33 cellular contexts compared by ENCODE assay signal in genomic region chr5:133916479-133916878, GRCh38.
"Had no signal": no experiment of that assay in that cellular context is flagged by ENCODE, and none has a peak within 500 bp of the region (broad histone marks: within the 10 kb centered on the region; RNA-seq: fewer than 3 reads in every experiment).

No MANE protein-coding gene starts in this region.

- H3K4me1 Mint-ChIP-seq: activated naive CD4-positive, alpha-beta T cell treated with anti-CD3 and anti-CD28 coated beads, Interleukin-2, amount 50 U/mL, for 24 hours; brain had no signal

- H3K36me3 Mint-ChIP-seq: activated CD8-positive, alpha-beta memory T cell treated with anti-CD3 and anti-CD28 coated beads, Interleukin-2, amount 10 ng/mL, durations not matched to agents 7 days and 5 days; activated naive CD4-positive, alpha-beta T cell treated with anti-CD3 and anti-CD28 coated beads, Interleukin-2, amount 50 U/mL, for 24 hours; activated naive CD8-positive, alpha-beta T cell treated with anti-CD3 and anti-CD28 coated beads for 36 hours; brain had no signal

- DNase-seq: activated B cell treated with CpG ODN at 0.5 μM for 24 hours; activated CD4-positive, alpha-beta T cell treated with anti-CD3 and anti-CD28 coated beads for 48 hours; activated CD4-positive, alpha-beta T cell treated with anti-CD3 and anti-CD28 coated beads, Interleukin-2, amount 50 U/mL, for 1 hour; activated CD4-positive, alpha-beta T cell treated with anti-CD3 and anti-CD28 coated beads, Interleukin-2, amount 50 U/mL, for 48 hours; activated CD8-positive, alpha-beta memory T cell treated with anti-CD3 and anti-CD28 coated beads, Interleukin-2, amount 10 ng/mL, durations not matched to agents 7 days and 5 days; activated CD8-positive, alpha-beta memory T cell treated with anti-CD3 and anti-CD28 coated beads, Interleukin-2, amount 50 U/mL, for 4 hours; activated CD8-positive, alpha-beta T cell treated with anti-CD3 and anti-CD28 coated beads, Interleukin-2, amount 10 ng/mL, durations not matched to agents 7 days and 5 days; activated effector memory CD4-positive, alpha-beta T cell treated with anti-CD3 and anti-CD28 coated beads, Interleukin-2, amount 50 U/mL, for 16 hours; activated naive CD4-positive, alpha-beta T cell treated with anti-CD3 and anti-CD28 coated beads for 36 hours; activated naive CD8-positive, alpha-beta T cell treated with anti-CD3 and anti-CD28 coated beads for 36 hours; activated naive CD8-positive, alpha-beta T cell treated with anti-CD3 and anti-CD28 coated beads, Interleukin-2, amount 50 U/mL, for 24 hours; activated T-cell treated with anti-CD3 and anti-CD28 coated beads, Interleukin-2, amount 50 U/mL, for 1 hour; activated T-cell treated with anti-CD3 and anti-CD28 coated beads, Interleukin-2, amount 50 U/mL, for 48 hours; adrenal gland; cortex of kidney; effector CD8-positive, alpha-beta T cell; esophagus squamous epithelium; foreskin melanocyte; T-helper 1 cell; T-helper 17 cell; T1000; WERI-Rb-1 had no signal

- H3K9me3 Mint-ChIP-seq: activated B cell treated with CpG ODN at 0.5 μM for 24 hours; activated naive CD4-positive, alpha-beta T cell treated with anti-CD3 and anti-CD28 coated beads for 36 hours; activated naive CD4-positive, alpha-beta T cell treated with anti-CD3 and anti-CD28 coated beads, Interleukin-2, amount 50 U/mL, for 24 hours; activated naive CD8-positive, alpha-beta T cell treated with anti-CD3 and anti-CD28 coated beads for 36 hours; activated naive CD8-positive, alpha-beta T cell treated with anti-CD3 and anti-CD28 coated beads, Interleukin-2, amount 50 U/mL, for 24 hours; activated T-helper 1 cell treated with anti-CD3 and anti-CD28 coated beads, Interleukin-12 subunit alpha, Interleukin-12 subunit beta, Interleukin-2, Interleukin-4 antibody, amounts not matched to agents 30 ng/mL and 10 ng/mL and 1 ng/mL, durations not matched to agents 14 hours and 24 hours and 36 hours; activated T-helper 2 cell treated with anti-CD3 and anti-CD28 coated beads, Interferon-gamma antibody, Interleukin-2, Interleukin-4, amounts not matched to agents 10 μg/mL and 5 μg/mL and 100 μg/mL, durations not matched to agents 14 hours and 24 hours and 36 hours; T-helper 2 cell treated with Interferon-gamma antibody and Interleukin-4, amounts not matched to agents 5 μg/mL and 100 μg/mL, for 36 hours had no signal

- H3K4me1 ChIP-seq: adrenal gland, ascending aorta, breast epithelium, esophagus squamous epithelium had no signal

- ATAC-seq: activated CD4-positive, CD25-positive, alpha-beta regulatory T cell treated with anti-CD3 and anti-CD28 coated beads, Interleukin-2, amount 50 U/mL, for 24 hours; activated CD8-positive, alpha-beta memory T cell treated with anti-CD3 and anti-CD28 coated beads, Interleukin-2, amount 10 ng/mL, durations not matched to agents 7 days and 5 days; activated CD8-positive, alpha-beta T cell treated with anti-CD3 and anti-CD28 coated beads, Interleukin-2, amount 10 ng/mL, durations not matched to agents 7 days and 5 days; activated naive CD8-positive, alpha-beta T cell treated with anti-CD3 and anti-CD28 coated beads, Interleukin-2, amount 50 U/mL, for 24 hours; gastroesophageal sphincter; T-helper 17 cell had no signal

- H3K27me3 ChIP-seq: adrenal gland, ascending aorta, breast epithelium, cardiac muscle cell, esophagus squamous epithelium had no signal

- H3K9me3 ChIP-seq: adrenal gland, ascending aorta, breast epithelium, esophagus squamous epithelium, gastroesophageal sphincter had no signal

- H3K4me3 Mint-ChIP-seq: activated B cell treated with CpG ODN at 0.5 μM for 24 hours; activated CD8-positive, alpha-beta memory T cell treated with anti-CD3 and anti-CD28 coated beads, Interleukin-2, amount 10 ng/mL, durations not matched to agents 7 days and 5 days; activated CD8-positive, alpha-beta T cell treated with anti-CD3 and anti-CD28 coated beads, Interleukin-2, amount 10 ng/mL, durations not matched to agents 7 days and 5 days; activated naive CD4-positive, alpha-beta T cell treated with anti-CD3 and anti-CD28 coated beads for 36 hours; activated naive CD4-positive, alpha-beta T cell treated with anti-CD3 and anti-CD28 coated beads, Interleukin-2, amount 50 U/mL, for 24 hours; activated naive CD8-positive, alpha-beta T cell treated with anti-CD3 and anti-CD28 coated beads for 36 hours; activated naive CD8-positive, alpha-beta T cell treated with anti-CD3 and anti-CD28 coated beads, Interleukin-2, amount 50 U/mL, for 24 hours; activated T-helper 1 cell treated with anti-CD3 and anti-CD28 coated beads, Interleukin-12 subunit alpha, Interleukin-12 subunit beta, Interleukin-2, Interleukin-4 antibody, amounts not matched to agents 30 ng/mL and 10 ng/mL and 1 ng/mL, durations not matched to agents 14 hours and 24 hours and 36 hours; brain; T-helper 17 cell; T-helper 2 cell treated with Interferon-gamma antibody and Interleukin-4, amounts not matched to agents 5 μg/mL and 100 μg/mL, for 36 hours had no signal

- H3K27ac Mint-ChIP-seq: activated B cell treated with CpG ODN at 0.5 μM for 24 hours; activated CD8-positive, alpha-beta memory T cell treated with anti-CD3 and anti-CD28 coated beads, Interleukin-2, amount 10 ng/mL, durations not matched to agents 7 days and 5 days; activated CD8-positive, alpha-beta T cell treated with anti-CD3 and anti-CD28 coated beads, Interleukin-2, amount 10 ng/mL, durations not matched to agents 7 days and 5 days; activated naive CD4-positive, alpha-beta T cell treated with anti-CD3 and anti-CD28 coated beads for 36 hours; activated naive CD4-positive, alpha-beta T cell treated with anti-CD3 and anti-CD28 coated beads, Interleukin-2, amount 50 U/mL, for 24 hours; activated naive CD8-positive, alpha-beta T cell treated with anti-CD3 and anti-CD28 coated beads for 36 hours; activated naive CD8-positive, alpha-beta T cell treated with anti-CD3 and anti-CD28 coated beads, Interleukin-2, amount 50 U/mL, for 24 hours; activated T-helper 1 cell treated with anti-CD3 and anti-CD28 coated beads, Interleukin-12 subunit alpha, Interleukin-12 subunit beta, Interleukin-2, Interleukin-4 antibody, amounts not matched to agents 30 ng/mL and 10 ng/mL and 1 ng/mL, durations not matched to agents 14 hours and 24 hours and 36 hours; activated T-helper 2 cell treated with anti-CD3 and anti-CD28 coated beads, Interferon-gamma antibody, Interleukin-2, Interleukin-4, amounts not matched to agents 10 μg/mL and 5 μg/mL and 100 μg/mL, durations not matched to agents 14 hours and 24 hours and 36 hours; T-helper 17 cell; T-helper 2 cell treated with Interferon-gamma antibody and Interleukin-4, amounts not matched to agents 5 μg/mL and 100 μg/mL, for 36 hours had no signal

- H3K36me3 ChIP-seq: adrenal gland, ascending aorta, breast epithelium, cardiac muscle cell, esophagus squamous epithelium, gastroesophageal sphincter, WERI-Rb-1 had no signal

- H3K4me3 ChIP-seq: adrenal gland, ascending aorta, breast epithelium, cardiac muscle cell, esophagus squamous epithelium, gastroesophageal sphincter had no signal

- H3K27ac ChIP-seq: adrenal gland, ascending aorta, breast epithelium, cardiac muscle cell, epithelial cell of prostate, esophagus squamous epithelium, gastroesophageal sphincter, WERI-Rb-1 had no signal
